Comparison of ENCODE assay signal across 14 cellular contexts in genomic region chr22:22714600-22715361, GRCh38.
DNase-seq lines count a peak whose midpoint lies in the region; ATAC-seq, FAIRE-seq and TF ChIP-seq lines count a peak whose summit lies in the region.
"Had no signal": no experiment of that assay in that cellular context is flagged by ENCODE, and none has a peak within 500 bp of the region (broad histone marks: within the 10 kb centered on the region; RNA-seq: fewer than 3 reads in every experiment).

No MANE protein-coding gene starts in this region.

- no peaks in the 10 kb centered on the region for H3K27me3 ChIP-seq in astrocyte (ENCODE audit: insufficient read depth, low read length)
- no peaks in the 10 kb centered on the region for H3K27me3 ChIP-seq in spleen (replicated peaks in 1 of 7)
- H3K27me3 ChIP-seq: body of pancreas had no signal

- H3K4me3 ChIP-seq in astrocyte (ENCODE audit: insufficient read depth, low read depth, low read length) (no peak overlapping the region), spleen (no peak overlapping the region)
- H3K4me3 ChIP-seq: body of pancreas, prostate gland had no signal

- no peak overlapping the region for H3K9ac ChIP-seq in astrocyte (ENCODE audit: low read length)

- H3K4me1 ChIP-seq in astrocyte (ENCODE audit: insufficient read depth, low read length) (no peaks in the 10 kb centered on the region), spleen (peaks cover 0 to 52% (median 25%) of the 10 kb centered on the region in 6 donors)
- H3K4me1 ChIP-seq: body of pancreas, prostate gland had no signal

- H2AFZ ChIP-seq in astrocyte (ENCODE audit: low read depth, low read length) = no peak overlapping the region

- POLR2A ChIA-PET in HEK293T (lab: Yijun Ruan, JAX) = no interaction called here
- POLR2A ChIA-PET in activated CD4-positive, alpha-beta memory T cell treated with anti-CD3 and anti-CD28 coated beads for 36 hours (lab: Charles Lee) = no interaction called here

- TF ChIP-seq POLR2A in spleen (IDR thresholded peaks at IDR 0.05) = no peak

- no peaks in the 10 kb centered on the region for H3K36me3 Mint-ChIP-seq in astrocyte (ENCODE audit: low read depth, unreplicated experiment)
- H3K36me3 Mint-ChIP-seq in activated CD4-positive, alpha-beta memory T cell treated with anti-CD3 and anti-CD28 coated beads for 36 hours = no peaks in the 10 kb centered on the region

- no peak for FAIRE-seq in astrocyte (lab: Jason Lieb, UNC)

- intact Hi-C loops in spleen (cut with DNase I; ENCODE audit: low total_unique reads) = loop anchor here (10.0 kb wide), 1 partner anchor 170 kb away; the partner anchor contains the start of gene IGLL5
- intact Hi-C loops in activated CD4-positive, alpha-beta memory T cell treated with anti-CD3 and anti-CD28 coated beads for 36 hours (cut with micrococcal nuclease) = loop anchor here (5.0 kb wide), 1 partner anchor 33 kb away; no protein-coding TSS in a partner anchor

- H3K27ac ChIP-seq in astrocyte (ENCODE audit: low read depth, low read length) (no peak overlapping the region), spleen (peak overlapping the region in 4 of 8 donors; percentile 8 to 65 (median 34))
- H3K27ac ChIP-seq: body of pancreas, prostate gland had no signal

- peak; percentile 47 for DNase-seq in Ammon's horn (ENCODE audit: low spot score)
- no peak for DNase-seq in astrocyte (ENCODE audit: low read depth)
- DNase-seq in HEK293T (ENCODE audit: extremely low spot score) = no peak
- no peak for DNase-seq in spleen
- no peak for DNase-seq in activated CD4-positive, alpha-beta memory T cell treated with anti-CD3 and anti-CD28 coated beads for 36 hours
- DNase-seq: activated T-cell treated with anti-CD3 and anti-CD28 coated beads, Interleukin-2, amount 50 U/mL, for 24 hours; body of pancreas; mesendoderm; NCI-H1694 treated with DMSO at 0.1 percent for 48 hours; substantia nigra had no signal

- H3K9me3 ChIP-seq in astrocyte (ENCODE audit: insufficient read depth, low read depth, low read length) = no peaks in the 10 kb centered on the region
- no peaks in the 10 kb centered on the region for H3K9me3 ChIP-seq in spleen
- H3K9me3 ChIP-seq: body of pancreas, prostate gland had no signal

- peaks cover 60% of the 10 kb centered on the region for H3K27me3 Mint-ChIP-seq in astrocyte (ENCODE audit: low read depth, unreplicated experiment)
- peaks cover 3% of the 10 kb centered on the region for H3K27me3 Mint-ChIP-seq in activated CD4-positive, alpha-beta memory T cell treated with anti-CD3 and anti-CD28 coated beads for 36 hours
- H3K27me3 Mint-ChIP-seq: activated T-cell treated with anti-CD3 and anti-CD28 coated beads, Interleukin-2, amount 50 U/mL, for 24 hours had no signal

- H3K4me3 Mint-ChIP-seq in astrocyte (ENCODE audit: unreplicated experiment) = no peak overlapping the region
- no peak overlapping the region for H3K4me3 Mint-ChIP-seq in activated CD4-positive, alpha-beta memory T cell treated with anti-CD3 and anti-CD28 coated beads for 36 hours
- H3K4me3 Mint-ChIP-seq: activated T-cell treated with anti-CD3 and anti-CD28 coated beads, Interleukin-2, amount 50 U/mL, for 24 hours had no signal

- H3K79me2 ChIP-seq in astrocyte (ENCODE audit: insufficient read depth, low read length) = no peaks in the 10 kb centered on the region

- peak; percentile 67 for ATAC-seq in GM18909 (IDR thresholded peaks at IDR 0.05; ENCODE audit: poor library complexity, unreplicated experiment)
- ATAC-seq in HG03342 (IDR thresholded peaks at IDR 0.05; ENCODE audit: unreplicated experiment) = peak; percentile 72
- ATAC-seq in HG03520 (IDR thresholded peaks at IDR 0.05; ENCODE audit: unreplicated experiment) = no peak
- ATAC-seq: body of pancreas had no signal

- no peak overlapping the region for H3K4me2 ChIP-seq in astrocyte (ENCODE audit: low read length)

- H3K27ac Mint-ChIP-seq in astrocyte (ENCODE audit: unreplicated experiment) = peak overlapping the region; percentile 58
- no peak overlapping the region for H3K27ac Mint-ChIP-seq in activated CD4-positive, alpha-beta memory T cell treated with anti-CD3 and anti-CD28 coated beads for 36 hours
- H3K27ac Mint-ChIP-seq: activated T-cell treated with anti-CD3 and anti-CD28 coated beads, Interleukin-2, amount 50 U/mL, for 24 hours had no signal

- TF ChIP-seq CTCF in astrocyte (IDR thresholded peaks at IDR 0.05; ENCODE audit: insufficient read depth, low read depth, low read length) (no peak), spleen (IDR thresholded peaks at IDR 0.05 in 8 of 11, conservative IDR thresholded peaks at IDR 0.05 in 3 of 11) (no peak)

- H4K20me1 ChIP-seq in astrocyte (ENCODE audit: insufficient read depth, low read length) = no peaks in the 10 kb centered on the region

- 60 to 71% (median 64%) methylated on average over 7 of the region's 7 CpGs for WGBS in spleen, 5 donors

- H3K36me3 ChIP-seq in astrocyte (ENCODE audit: insufficient read depth, low read length) (no peaks in the 10 kb centered on the region), spleen (no peaks in the 10 kb centered on the region)
- H3K36me3 ChIP-seq: prostate gland had no signal

- CTCF ChIA-PET in HEK293T (lab: Yijun Ruan, JAX) = interaction anchor here (1.2 kb wide), 1 partner anchor 138 kb away, joined by 4 read pairs; no protein-coding TSS in a partner anchor
- CTCF ChIA-PET in activated CD4-positive, alpha-beta memory T cell treated with anti-CD3 and anti-CD28 coated beads for 36 hours (lab: Charles Lee) = no interaction called here

- H3K9me3 Mint-ChIP-seq in astrocyte (ENCODE audit: unreplicated experiment) = peaks cover 2% of the 10 kb centered on the region
- H3K9me3 Mint-ChIP-seq in activated CD4-positive, alpha-beta memory T cell treated with anti-CD3 and anti-CD28 coated beads for 36 hours = no peaks in the 10 kb centered on the region
- H3K9me3 Mint-ChIP-seq: activated T-cell treated with anti-CD3 and anti-CD28 coated beads, Interleukin-2, amount 50 U/mL, for 24 hours had no signal

- H3K4me1 Mint-ChIP-seq in astrocyte (ENCODE audit: low read depth, unreplicated experiment) = no peaks in the 10 kb centered on the region
- H3K4me1 Mint-ChIP-seq in activated CD4-positive, alpha-beta memory T cell treated with anti-CD3 and anti-CD28 coated beads for 36 hours (ENCODE audit: low read depth) = peaks cover 8% of the 10 kb centered on the region

TF ChIP-seq in HEK293T, 16 proteins besides CTCF, POLR2A, EP300 and RAD21:
- TF ChIP-seq LEF1 (IDR thresholded peaks at IDR 0.05; ENCODE audit: borderline replicate concordance) (no peak), CTBP1 (IDR thresholded peaks at IDR 0.05; ENCODE audit: borderline replicate concordance) (no peak), TARDBP (IDR thresholded peaks at IDR 0.05) (no peak), BHLHE40 (IDR thresholded peaks at IDR 0.05; ENCODE audit: borderline replicate concordance) (no peak), FOXA1 (IDR thresholded peaks at IDR 0.05) (no peak), L3MBTL2 (conservative IDR thresholded peaks at IDR 0.05) (no peak), ARNT (IDR thresholded peaks at IDR 0.05) (no peak), FOXM1 (IDR thresholded peaks at IDR 0.05; ENCODE audit: borderline replicate concordance) (no peak), ZNF384 (IDR thresholded peaks at IDR 0.05) (no peak), SP1 (IDR thresholded peaks at IDR 0.05) (no peak), HDGF (IDR thresholded peaks at IDR 0.05; ENCODE audit: borderline replicate concordance) (no peak), SUZ12 (IDR thresholded peaks at IDR 0.05) (no peak)
- TF ChIP-seq, protein P1, sequence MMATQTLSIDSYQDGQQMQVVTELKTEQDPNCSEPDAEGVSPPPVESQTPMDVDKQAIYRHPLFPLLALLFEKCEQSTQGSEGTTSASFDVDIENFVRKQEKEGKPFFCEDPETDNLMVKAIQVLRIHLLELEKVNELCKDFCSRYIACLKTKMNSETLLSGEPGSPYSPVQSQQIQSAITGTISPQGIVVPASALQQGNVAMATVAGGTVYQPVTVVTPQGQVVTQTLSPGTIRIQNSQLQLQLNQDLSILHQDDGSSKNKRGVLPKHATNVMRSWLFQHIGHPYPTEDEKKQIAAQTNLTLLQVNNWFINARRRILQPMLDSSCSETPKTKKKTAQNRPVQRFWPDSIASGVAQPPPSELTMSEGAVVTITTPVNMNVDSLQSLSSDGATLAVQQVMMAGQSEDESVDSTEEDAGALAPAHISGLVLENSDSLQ (IDR thresholded peaks at IDR 0.05) = no peak
TF ChIP-seq in HEK293T: peak in this region for 0.
